In the genomic region with DNA sequence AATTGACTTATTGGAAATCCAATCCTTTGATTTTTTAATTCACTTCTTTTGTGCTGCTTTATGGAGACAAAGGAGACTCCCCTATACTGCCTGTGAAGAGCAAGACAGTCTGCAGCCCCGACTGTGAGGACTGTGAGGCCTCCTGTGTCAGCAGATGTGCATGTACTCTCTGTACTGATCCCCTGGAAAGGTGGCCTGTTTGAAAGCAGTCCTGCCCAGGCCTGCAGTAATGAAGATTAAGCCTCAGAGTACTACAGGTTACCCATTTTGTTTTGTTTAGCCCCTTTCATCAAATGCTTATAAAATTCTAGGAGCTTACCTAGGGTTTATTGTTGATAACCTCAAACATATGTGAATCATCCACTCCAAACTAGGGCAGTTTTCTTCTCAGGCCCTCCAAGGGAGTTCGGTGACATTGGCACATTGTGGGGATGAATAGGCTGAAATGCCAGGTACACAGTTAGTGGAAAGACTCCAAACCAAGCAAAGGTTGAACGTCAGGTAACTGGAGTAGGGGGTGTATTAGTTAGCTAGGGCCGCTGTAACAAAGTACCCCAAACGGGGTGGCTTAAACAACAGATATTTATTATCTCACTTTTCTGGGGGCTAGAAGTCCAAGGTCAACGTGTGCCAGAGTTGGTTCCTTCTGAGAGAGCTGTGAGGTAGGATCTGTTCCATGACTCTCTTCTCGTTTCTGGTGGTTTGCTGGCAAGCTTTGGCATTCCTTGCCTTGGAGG, we compare ENCODE assay signal across 10 cellular contexts.
A peak's percentile ranks its signal among the peaks of the same experiment; 100 is the strongest.
DNase-seq lines count a peak whose midpoint lies in the region; ATAC-seq and TF ChIP-seq lines count a peak whose summit lies in the region.
"Had no signal": no experiment of that assay in that cellular context is flagged by ENCODE, and none has a peak within 500 bp of the region (broad histone marks: within the 10 kb centered on the region; RNA-seq: fewer than 3 reads in every experiment).

No MANE protein-coding gene starts in this region.

- no peak for DNase-seq in T-helper 1 cell
- DNase-seq in central memory CD8-positive, alpha-beta T cell (ENCODE audit: low spot score in 2 of 2), result no peak
- no peak for DNase-seq in lung (ENCODE audit: low spot score)
- DNase-seq in thoracic aorta (ENCODE audit: low spot score), result no peak
- DNase-seq in immature natural killer cell, result no peak
- DNase-seq in activated T-cell treated with anti-CD3 and anti-CD28 coated beads, Interleukin-2, amount 50 U/mL, for 4 hours, result no peak
- DNase-seq in AG08395 (ENCODE audit: low spot score), result no peak
- DNase-seq: cerebellar nuclear complex had no signal

- H3K27me3 Mint-ChIP-seq in T-helper 1 cell treated with Interleukin-12 subunit alpha and Interleukin-12 subunit beta and Interleukin-4 antibody, amounts not matched to agents 30 μg/mL and 1 μg/mL, for 36 hours (ENCODE audit: low read depth), result no peaks in the 10 kb centered on the region
- no peaks in the 10 kb centered on the region for H3K27me3 Mint-ChIP-seq in central memory CD8-positive, alpha-beta T cell
- no peaks in the 10 kb centered on the region for H3K27me3 Mint-ChIP-seq in immature natural killer cell (ENCODE audit: low read depth in 3 of 3)
- no peaks in the 10 kb centered on the region for H3K27me3 Mint-ChIP-seq in activated T-cell treated with anti-CD3 and anti-CD28 coated beads, Interleukin-2, amount 50 U/mL, for 4 hours (ENCODE audit: low read depth)

- peaks cover 29% of the 10 kb centered on the region for H3K4me1 Mint-ChIP-seq in T-helper 1 cell treated with Interleukin-12 subunit alpha and Interleukin-12 subunit beta and Interleukin-4 antibody, amounts not matched to agents 30 μg/mL and 1 μg/mL, for 36 hours (ENCODE audit: low read depth)
- no peaks in the 10 kb centered on the region for H3K4me1 Mint-ChIP-seq in central memory CD8-positive, alpha-beta T cell
- peaks cover 6 to 20% of the 10 kb centered on the region in 2 donors for H3K4me1 Mint-ChIP-seq in immature natural killer cell
- H3K4me1 Mint-ChIP-seq in activated T-cell treated with anti-CD3 and anti-CD28 coated beads, Interleukin-2, amount 50 U/mL, for 4 hours (ENCODE audit: low read depth), result peaks cover 26% of the 10 kb centered on the region

- H3K4me1 ChIP-seq in lung (ENCODE audit: control insufficient read depth in 2 of 2, insufficient read depth in 2 of 2, low read length in 2 of 2), result peaks cover 14 to 35% of the 10 kb centered on the region in 2 donors
- peaks cover 31 to 50% of the 10 kb centered on the region in 2 donors for H3K4me1 ChIP-seq in thoracic aorta (ENCODE audit: control insufficient read depth in 1 of 2, low read depth in 2 of 2)
- H3K4me1 ChIP-seq: A549 had no signal

- peak overlapping the region; percentile 59 to 70 for H3K27ac ChIP-seq in lung (ENCODE audit: low read depth in 1 of 2, low read length in 1 of 2)
- H3K27ac ChIP-seq in thoracic aorta, result peak overlapping the region; percentile 90
- H3K27ac ChIP-seq: A549 had no signal

- H3K4me3 Mint-ChIP-seq in T-helper 1 cell treated with Interleukin-12 subunit alpha and Interleukin-12 subunit beta and Interleukin-4 antibody, amounts not matched to agents 30 μg/mL and 1 μg/mL, for 36 hours, result no peak overlapping the region
- H3K4me3 Mint-ChIP-seq in central memory CD8-positive, alpha-beta T cell, result no peak overlapping the region
- H3K4me3 Mint-ChIP-seq in immature natural killer cell, result no peak overlapping the region
- no peak overlapping the region for H3K4me3 Mint-ChIP-seq in activated T-cell treated with anti-CD3 and anti-CD28 coated beads, Interleukin-2, amount 50 U/mL, for 4 hours

- TF ChIP-seq CTCF in lung (IDR thresholded peaks at IDR 0.05; ENCODE audit: control extremely low read depth, extremely low read depth), result no peak
- no peak for TF ChIP-seq CTCF in thoracic aorta (IDR thresholded peaks at IDR 0.05)

- no peak for ATAC-seq in central memory CD8-positive, alpha-beta T cell (replicated peaks; ENCODE audit: extremely low read depth, poor library complexity, severe bottlenecking)
- ATAC-seq in lung (ENCODE audit: insufficient read depth, low FRiP score) (no peak), thoracic aorta (ENCODE audit: insufficient number of reproducible peaks, low FRiP score, low read depth) (no peak)
- no peak for ATAC-seq in activated T-cell treated with anti-CD3 and anti-CD28 coated beads, Interleukin-2, amount 50 U/mL, for 4 hours
- ATAC-seq: A549 had no signal

- H3K4me3 ChIP-seq in lung, result no peak overlapping the region
- peak overlapping the region; percentile 7 for H3K4me3 ChIP-seq in thoracic aorta
- H3K4me3 ChIP-seq: A549 had no signal

- peaks cover 0 to 2% of the 10 kb centered on the region in 2 donors for H3K9me3 ChIP-seq in lung (ENCODE audit: control insufficient read depth in 2 of 2, insufficient read depth in 1 of 2, low read length in 1 of 2)
- peaks cover 7% of the 10 kb centered on the region for H3K9me3 ChIP-seq in thoracic aorta

- whole genome bisulfite sequencing in lung, 2 donors, result 88 to 90% methylated on average over 7 of the region's 7 CpGs

- H3K36me3 Mint-ChIP-seq in T-helper 1 cell treated with Interleukin-12 subunit alpha and Interleukin-12 subunit beta and Interleukin-4 antibody, amounts not matched to agents 30 μg/mL and 1 μg/mL, for 36 hours (ENCODE audit: low read depth), result peaks cover 71% of the 10 kb centered on the region
- H3K36me3 Mint-ChIP-seq in central memory CD8-positive, alpha-beta T cell (ENCODE audit: insufficient read depth), result peaks cover 12% of the 10 kb centered on the region
- H3K36me3 Mint-ChIP-seq in immature natural killer cell, result peaks cover 28 to 46% (median 39%) of the 10 kb centered on the region in 3 donors
- H3K36me3 Mint-ChIP-seq in activated T-cell treated with anti-CD3 and anti-CD28 coated beads, Interleukin-2, amount 50 U/mL, for 4 hours (ENCODE audit: insufficient read depth), result peaks cover 82% of the 10 kb centered on the region

- peak overlapping the region; percentile 27 for H3K27ac Mint-ChIP-seq in T-helper 1 cell treated with Interleukin-12 subunit alpha and Interleukin-12 subunit beta and Interleukin-4 antibody, amounts not matched to agents 30 μg/mL and 1 μg/mL, for 36 hours
- H3K27ac Mint-ChIP-seq in central memory CD8-positive, alpha-beta T cell (ENCODE audit: low read depth), result peak overlapping the region; percentile 51
- H3K27ac Mint-ChIP-seq in immature natural killer cell, result peak overlapping the region in 1 of 6 donors; percentile 56

- H3K27me3 ChIP-seq in lung (ENCODE audit: control insufficient read depth, insufficient read depth), result no peaks in the 10 kb centered on the region
- no peaks in the 10 kb centered on the region for H3K27me3 ChIP-seq in thoracic aorta (replicated peaks; ENCODE audit: insufficient read depth)

- peaks cover 14% of the 10 kb centered on the region for H3K9me3 Mint-ChIP-seq in T-helper 1 cell treated with Interleukin-12 subunit alpha and Interleukin-12 subunit beta and Interleukin-4 antibody, amounts not matched to agents 30 μg/mL and 1 μg/mL, for 36 hours
- peaks cover 7% of the 10 kb centered on the region for H3K9me3 Mint-ChIP-seq in central memory CD8-positive, alpha-beta T cell
- peaks cover under 1 to 18% (median 10%) of the 10 kb centered on the region in 6 donors for H3K9me3 Mint-ChIP-seq in immature natural killer cell
- peaks cover 12% of the 10 kb centered on the region for H3K9me3 Mint-ChIP-seq in activated T-cell treated with anti-CD3 and anti-CD28 coated beads, Interleukin-2, amount 50 U/mL, for 4 hours

- peaks cover 4 to 7% of the 10 kb centered on the region in 2 donors for H3K36me3 ChIP-seq in lung (ENCODE audit: control insufficient read depth in 2 of 2, insufficient read depth in 2 of 2, low read length in 2 of 2)
- no peaks in the 10 kb centered on the region for H3K36me3 ChIP-seq in thoracic aorta
